ENCODE assay signal across 1 cellular context in genomic region chr1:147242449-147243227, GRCh38.
TF ChIP-seq lines count a peak whose summit lies in the region.

Gene CHD1L (plus strand): TSS chr1:147242684. CDS start chr1:147242704, 20 bp downstream.

TF ChIP-seq in K562, 482 proteins besides CTCF, POLR2A, EP300 and RAD21 (continued from another document and continues in another):
- peak; percentile 53; the same call in 1 of the 2 replicates for TF ChIP-seq ZBTB40 (IDR thresholded peaks at IDR 0.05)
- TF ChIP-seq ZBTB40 (CRISPR knock-in tag; IDR thresholded peaks at IDR 0.05): peak; percentile 54; the same call in 1 of the 2 replicates
- peak; percentile 86; the same call in 1 of the 2 replicates for TF ChIP-seq THAP12 (CRISPR knock-in tag; IDR thresholded peaks at IDR 0.05)
- TF ChIP-seq RBBP5 (IDR thresholded peaks at IDR 0.05; ENCODE audit: borderline replicate concordance, insufficient read depth, low read length, poor library complexity, severe bottlenecking): peak; percentile 89
- TF ChIP-seq NR3C1 (CRISPR knock-in tag; IDR thresholded peaks at IDR 0.05): peak; percentile 92
- TF ChIP-seq STAG1 (CRISPR knock-in tag; IDR thresholded peaks at IDR 0.05; ENCODE audit: borderline replicate concordance): peak; percentile 60; the same call in 1 of the 2 replicates
- peak; percentile 80 for TF ChIP-seq TBP (optimal IDR thresholded peaks at IDR 0.05; ENCODE audit: low read depth, low read length)
- no peak for TF ChIP-seq TAF9B (IDR thresholded peaks at IDR 0.05; ENCODE audit: partially characterized antibody)
- peak; percentile 72 for TF ChIP-seq ELF1 (tag; IDR thresholded peaks at IDR 0.05)
- peak; percentile 82 for TF ChIP-seq CREM (IDR thresholded peaks at IDR 0.05; ENCODE audit: low read depth)
- peak; percentile 89 for TF ChIP-seq ARID4B (CRISPR knock-in tag; IDR thresholded peaks at IDR 0.05)
- TF ChIP-seq ATF7 (IDR thresholded peaks at IDR 0.05): peak; percentile 66; the same call in 1 of the 2 replicates
- TF ChIP-seq TAF1 (IDR thresholded peaks at IDR 0.05; ENCODE audit: control insufficient read depth, extremely low read depth, insufficient read depth, low read length, severe bottlenecking): peak; percentile 54
- peak; percentile 67 for TF ChIP-seq JUN (IDR thresholded peaks at IDR 0.05; ENCODE audit: borderline replicate concordance, low read depth, low read length)
- no peak for TF ChIP-seq JUN (CRISPR knock-in tag; IDR thresholded peaks at IDR 0.05; ENCODE audit: borderline replicate concordance)
- peak; percentile 84 for TF ChIP-seq VEZF1 (CRISPR knock-in tag; IDR thresholded peaks at IDR 0.05)
- TF ChIP-seq ZNF444 (CRISPR knock-in tag; IDR thresholded peaks at IDR 0.05): no peak
- peak; percentile 66; the same call in 1 of the 2 replicates for TF ChIP-seq ZNF740 (CRISPR knock-in tag; IDR thresholded peaks at IDR 0.05)
- TF ChIP-seq ZNF740 (tag; IDR thresholded peaks at IDR 0.05): no peak; a peak in 1 of 4 replicates
- peak in 1 of 2 experiments; percentile 20; a peak in 1 of 4 replicates for TF ChIP-seq ZMIZ1 (IDR thresholded peaks at IDR 0.05; ENCODE audit: low read depth in 2 of 2, low read length in 2 of 2)
- peak; percentile 88 for TF ChIP-seq SMC3 (conservative IDR thresholded peaks at IDR 0.05; ENCODE audit: insufficient read depth, low read depth, low read length)
- TF ChIP-seq ETV1 (tag; conservative IDR thresholded peaks at IDR 0.05; ENCODE audit: low read depth): peak; percentile 92
- peak; percentile 46; the same call in 1 of the 2 replicates for TF ChIP-seq NFRKB (IDR thresholded peaks at IDR 0.05; ENCODE audit: low read depth)
- no peak for TF ChIP-seq ZNF586 (CRISPR knock-in tag; conservative IDR thresholded peaks at IDR 0.05)
- TF ChIP-seq ATF1 (CRISPR knock-in tag; IDR thresholded peaks at IDR 0.05): no peak
- TF ChIP-seq ATF1 (tag; IDR thresholded peaks at IDR 0.05): peak; percentile 72
- no peak for TF ChIP-seq NKRF (IDR thresholded peaks at IDR 0.05; ENCODE audit: borderline replicate concordance)
- peak in 1 of 2 experiments; percentile 44; a peak in 1 of 4 replicates for TF ChIP-seq TBL1XR1 (IDR thresholded peaks at IDR 0.05; ENCODE audit: low read length in 2 of 2)
- peak; percentile 57 to 59; a peak in 2 of 4 replicates for TF ChIP-seq SIN3A (IDR thresholded peaks at IDR 0.05; ENCODE audit: borderline replicate concordance in 2 of 2, control insufficient read depth in 1 of 2, low read depth in 2 of 2, low read length in 2 of 2)
